Comparison of ENCODE assay signal across 17 cellular contexts in genomic region chr3:12536423-12536822, GRCh38. TPM values are rescaled to one million over a fixed set of nuclear protein-coding genes. Genes with fewer than 3 reads are reported as not detected.
DNase-seq lines count a peak whose midpoint lies in the region; ATAC-seq and TF ChIP-seq lines count a peak whose summit lies in the region.
"Had no signal": no experiment of that assay in that cellular context is flagged by ENCODE, and none has a peak within 500 bp of the region (broad histone marks: within the 10 kb centered on the region; RNA-seq: fewer than 3 reads in every experiment).

No MANE protein-coding gene starts in this region.

- no peaks in the 10 kb centered on the region for H3K4me1 Mint-ChIP-seq in osteocyte (ENCODE audit: unreplicated experiment)
- H3K4me1 Mint-ChIP-seq: CD14-positive monocyte, naive B cell had no signal

- H3K27me3 Mint-ChIP-seq in osteocyte (ENCODE audit: unreplicated experiment): no peaks in the 10 kb centered on the region
- H3K27me3 Mint-ChIP-seq: activated naive CD8-positive, alpha-beta T cell treated with anti-CD3 and anti-CD28 coated beads, Interleukin-2, amount 50 U/mL, for 24 hours; naive B cell had no signal

- H3K79me2 ChIP-seq in DND-41 (ENCODE audit: insufficient read depth, low read length): no peaks in the 10 kb centered on the region

- no peak for ATAC-seq in DND-41 (ENCODE audit: insufficient read depth, low read depth)
- no peak for ATAC-seq in RWPE2 (ENCODE audit: low read depth)
- ATAC-seq in GM19463 (IDR thresholded peaks at IDR 0.05; ENCODE audit: unreplicated experiment): no peak
- ATAC-seq in HG03460 (IDR thresholded peaks at IDR 0.05; ENCODE audit: unreplicated experiment): no peak
- ATAC-seq in HG02973 (IDR thresholded peaks at IDR 0.05; ENCODE audit: unreplicated experiment): no peak
- ATAC-seq: activated naive CD8-positive, alpha-beta T cell treated with anti-CD3 and anti-CD28 coated beads, Interleukin-2, amount 50 U/mL, for 24 hours had no signal

- no peak overlapping the region for H3K27ac ChIP-seq in DND-41 (ENCODE audit: low read length)
- no peak overlapping the region for H3K27ac ChIP-seq in RWPE2 (ENCODE audit: poor library complexity, severe bottlenecking)
- H3K27ac ChIP-seq: SK-N-MC had no signal

- no peak overlapping the region for H3K4me3 Mint-ChIP-seq in osteocyte (ENCODE audit: unreplicated experiment)
- H3K4me3 Mint-ChIP-seq: activated naive CD8-positive, alpha-beta T cell treated with anti-CD3 and anti-CD28 coated beads, Interleukin-2, amount 50 U/mL, for 24 hours; CD14-positive monocyte; naive B cell had no signal

- H3K9me3 ChIP-seq in DND-41 (ENCODE audit: insufficient read depth, low read length, severe bottlenecking) (no peaks in the 10 kb centered on the region), RWPE2 (ENCODE audit: severe bottlenecking) (no peaks in the 10 kb centered on the region)

- no peak for DNase-seq in DND-41
- no peak for DNase-seq in RWPE2 (ENCODE audit: low spot score)
- DNase-seq in epithelial cell of proximal tubule (ENCODE audit: low read depth): no peak
- no peak for DNase-seq in osteocyte (ENCODE audit: extremely low spot score, unreplicated experiment)
- DNase-seq: activated naive CD8-positive, alpha-beta T cell treated with anti-CD3 and anti-CD28 coated beads, Interleukin-2, amount 50 U/mL, for 24 hours; cortex of kidney; DMS79; erythroblast; GOT3; naive B cell; NCI-H1930; NCI-H524 treated with DMSO at 0.1 percent for 48 hours had no signal

- H3K27me3 ChIP-seq in DND-41 (ENCODE audit: insufficient read depth, low read length, poor library complexity) (no peaks in the 10 kb centered on the region), RWPE2 (ENCODE audit: insufficient read depth, poor library complexity, severe bottlenecking) (no peaks in the 10 kb centered on the region)

- no peak overlapping the region for H3K27ac Mint-ChIP-seq in osteocyte (ENCODE audit: unreplicated experiment)
- H3K27ac Mint-ChIP-seq: activated naive CD8-positive, alpha-beta T cell treated with anti-CD3 and anti-CD28 coated beads, Interleukin-2, amount 50 U/mL, for 24 hours; naive B cell had no signal

- H3K4me2 ChIP-seq in DND-41 (ENCODE audit: insufficient read depth, low read length): no peak overlapping the region

- H3K4me1 ChIP-seq in DND-41 (ENCODE audit: insufficient read depth, low read length) (no peaks in the 10 kb centered on the region), RWPE2 (ENCODE audit: insufficient read depth, poor library complexity, severe bottlenecking) (no peaks in the 10 kb centered on the region)

- H3K9me3 Mint-ChIP-seq in osteocyte (ENCODE audit: unreplicated experiment): no peaks in the 10 kb centered on the region
- H3K9me3 Mint-ChIP-seq: activated naive CD8-positive, alpha-beta T cell treated with anti-CD3 and anti-CD28 coated beads, Interleukin-2, amount 50 U/mL, for 24 hours; CD14-positive monocyte; naive B cell had no signal

- no peak overlapping the region for H3K9ac ChIP-seq in DND-41 (ENCODE audit: low read depth, low read length)

- H3K36me3 Mint-ChIP-seq in osteocyte (ENCODE audit: unreplicated experiment): peaks cover 10% of the 10 kb centered on the region

- TF ChIP-seq CTCF in DND-41 (IDR thresholded peaks at IDR 0.05; ENCODE audit: borderline replicate concordance, extremely low read depth, low read length, poor library complexity, severe bottlenecking) (peak; percentile 41), RWPE2 (IDR thresholded peaks at IDR 0.05; ENCODE audit: poor library complexity, severe bottlenecking) (peak; percentile 38), epithelial cell of proximal tubule (conservative IDR thresholded peaks at IDR 0.05; ENCODE audit: low read depth, low read length) (peak; percentile 10), osteocyte (IDR thresholded peaks at IDR 0.05) (peak; percentile 43)

- H3K4me3 ChIP-seq in DND-41 (ENCODE audit: low read depth in 1 of 2, low read length in 2 of 2) (no peak overlapping the region), RWPE2 (ENCODE audit: severe bottlenecking) (no peak overlapping the region), epithelial cell of proximal tubule (ENCODE audit: low read depth, low read length) (no peak overlapping the region)
- H3K4me3 ChIP-seq: SK-N-MC had no signal

- H2AFZ ChIP-seq in DND-41 (ENCODE audit: low read depth, low read length): no peak overlapping the region

- H3K36me3 ChIP-seq in DND-41 (ENCODE audit: insufficient read depth, low read length) (peaks cover 46% of the 10 kb centered on the region; the same call in 1 of the 2 replicates), RWPE2 (ENCODE audit: low read depth) (peaks cover 16% of the 10 kb centered on the region)

- no peaks in the 10 kb centered on the region for H4K20me1 ChIP-seq in DND-41 (ENCODE audit: insufficient read depth, low read length)

RNA-seq across cellular contexts. Expression of gene MKRN2OS, which starts 8.9 kb away (rescaled TPM):
- total RNA-seq in epithelial cell of proximal tubule (0.23 and 0.65 TPM in 2 replicates), osteocyte (not detected in 2 replicates)

RNA-seq across cellular contexts. Expression of gene MKRN2, which starts 20.5 kb away (rescaled TPM):
- total RNA-seq in epithelial cell of proximal tubule (34.2 and 37.4 TPM in 2 replicates), osteocyte (31.2 and 32.4 TPM in 2 replicates)

RNA-seq across cellular contexts. Expression of gene TSEN2, which starts 52.1 kb away (rescaled TPM):
- 6.3 and 20.6 TPM in 2 replicates for total RNA-seq in epithelial cell of proximal tubule
- 11.5 and 14.1 TPM in 2 replicates for total RNA-seq in osteocyte
